ENCODE assay signal across 8 cellular contexts in the genomic region with DNA sequence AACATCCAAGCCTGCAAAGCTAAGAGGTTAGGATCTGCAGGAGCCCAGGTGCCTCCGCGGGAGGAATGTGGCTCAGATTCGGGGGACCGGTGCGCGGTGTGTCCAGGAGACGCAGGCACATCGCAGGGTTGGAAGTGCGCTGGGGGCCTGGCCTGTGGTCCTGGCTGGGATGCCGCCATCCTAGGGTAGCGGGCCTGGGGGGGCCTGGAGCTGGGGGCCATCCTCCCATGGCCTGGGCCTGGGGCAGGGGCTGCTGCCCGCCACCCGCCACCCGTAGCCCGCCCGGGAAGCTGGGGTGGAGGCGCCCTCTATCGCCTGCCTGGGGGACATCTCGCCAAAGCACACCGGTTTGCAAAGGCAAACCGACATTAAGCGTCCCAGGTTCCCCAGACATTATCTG.
DNase-seq lines count a peak whose midpoint lies in the region; ATAC-seq and TF ChIP-seq lines count a peak whose summit lies in the region.

No MANE protein-coding gene starts in this region.

- POLR2A ChIA-PET in HCT116 (lab: Charles Lee), result no interaction called here

- H3K27ac ChIP-seq in HCT116 (ENCODE audit: low read depth, low read length) (no peak overlapping the region), right lobe of liver (no peak overlapping the region)

- no peak for TF ChIP-seq POLR2A in HCT116 (IDR thresholded peaks at IDR 0.05; ENCODE audit: borderline replicate concordance, extremely low read depth, insufficient read depth, insufficient read length)
- no peak for TF ChIP-seq POLR2A in right lobe of liver (IDR thresholded peaks at IDR 0.05)

- BruUV-seq in HCT116 (replicated peaks; lab: Mats Ljungman, UMichigan), result no TSS peak

- DNase-seq in AG08395 (ENCODE audit: low spot score) (peak; percentile 52), HCT116 (ENCODE audit: low read depth, low spot score) (no peak), cerebellar cortex (ENCODE audit: low spot score) (peak; percentile 12), right lobe of liver (peak in 1 of 3 donors; percentile 41), SIG-M5 treated with dmso at 0.1 percent for 504 hours (lab: John Stamatoyannopoulos, UW; ENCODE audit: unreplicated experiment) (no peak), NCI-H1092 (lab: John Stamatoyannopoulos, UW) (no peak)

- H3K9me3 ChIP-seq in HCT116 (ENCODE audit: control insufficient read depth in 1 of 2, insufficient read depth in 1 of 2, low read depth in 1 of 2, low read length in 2 of 2), result no peaks in the 10 kb centered on the region
- H3K9me3 ChIP-seq in right lobe of liver, result no peaks in the 10 kb centered on the region

- H3K4me3 ChIP-seq in HCT116 (replicated peaks in 1 of 2; ENCODE audit: low read depth in 1 of 2, low read length in 2 of 2) (no peak overlapping the region), right lobe of liver (no peak overlapping the region)

- H3K4me2 ChIP-seq in HCT116 (ENCODE audit: low read length), result no peak overlapping the region

- WGBS in right lobe of liver (ENCODE audit: insufficient coverage, low coverage, low lambda C conversion rate, missing lambda C conversion rate), result 1% methylated on average over 7 of the region's 22 CpGs

- no peak overlapping the region for H3K9ac ChIP-seq in HCT116 (ENCODE audit: low read length)

- TF ChIP-seq RAD21 in HCT116 (IDR thresholded peaks at IDR 0.05; ENCODE audit: low read depth), result peak; percentile 79

- TF ChIP-seq CTCF in HCT116 (IDR thresholded peaks at IDR 0.05 in 2 of 3, conservative IDR thresholded peaks at IDR 0.05 in 1 of 3; ENCODE audit: borderline replicate concordance in 1 of 3, insufficient read depth in 1 of 3, low read depth in 2 of 3, low read length in 2 of 3) (peak; percentile 57 to 77 (median 71)), right lobe of liver (IDR thresholded peaks at IDR 0.05) (peak; percentile 42 to 73 (median 64))

- intact Hi-C loops in HCT116 (cut with micrococcal nuclease), result loop anchor here (1.0 kb wide), 1 partner anchor 272 kb away; no protein-coding TSS in a partner anchor
- intact Hi-C loops in right lobe of liver (cut with DNase I), result loop anchor here in 1 of 2 donors (5.0 kb wide), 1 partner anchor 217 kb away; a partner anchor contains a TSS

- H3K79me2 ChIP-seq in HCT116 (ENCODE audit: insufficient read depth, low read length), result no peaks in the 10 kb centered on the region

- no peaks in the 10 kb centered on the region for H3K27me3 ChIP-seq in HCT116 (ENCODE audit: insufficient read depth, low read length)
- H3K27me3 ChIP-seq in right lobe of liver, result no peaks in the 10 kb centered on the region

- H3K4me1 ChIP-seq in HCT116 (ENCODE audit: control insufficient read depth in 1 of 2, insufficient read depth in 2 of 2, low read length in 2 of 2), result no peaks in the 10 kb centered on the region
- H3K4me1 ChIP-seq in right lobe of liver, result no peaks in the 10 kb centered on the region

- CTCF ChIA-PET in HCT116 (lab: Charles Lee), result no interaction called here

- RAD21 ChIA-PET in HCT116 (lab: Charles Lee; ENCODE audit: low non-redundant PET in 1 of 2, low total read pairs in 2 of 2, uncharacterized antibody in 2 of 2, unreplicated experiment in 2 of 2), result no interaction called here

- no peaks in the 10 kb centered on the region for H4K20me1 ChIP-seq in HCT116 (ENCODE audit: insufficient read depth)

- H3K36me3 ChIP-seq in HCT116 (ENCODE audit: control insufficient read depth in 1 of 2, insufficient read depth in 2 of 2, low read length in 2 of 2) (no peaks in the 10 kb centered on the region), right lobe of liver (no peaks in the 10 kb centered on the region)

- H2AFZ ChIP-seq in HCT116 (ENCODE audit: low read depth, low read length, poor library complexity, severe bottlenecking), result no peak overlapping the region

- no peaks in the 10 kb centered on the region for H3K9me2 ChIP-seq in HCT116 (ENCODE audit: insufficient read depth)

- ATAC-seq in HCT116 (peak; percentile 86), right lobe of liver (peak; percentile 58 to 78 (median 70)), HG02973 (IDR thresholded peaks at IDR 0.05; ENCODE audit: unreplicated experiment) (no peak), HG02970 (IDR thresholded peaks at IDR 0.05; ENCODE audit: low FRiP score, unreplicated experiment) (no peak)

TF ChIP-seq in HCT116, 20 proteins besides CTCF, POLR2A, EP300 and RAD21:
- no peak for TF ChIP-seq EZH2 (IDR thresholded peaks at IDR 0.05)
- no peak for TF ChIP-seq FOSL1 (IDR thresholded peaks at IDR 0.05; ENCODE audit: low read depth)
- TF ChIP-seq, protein P1, sequence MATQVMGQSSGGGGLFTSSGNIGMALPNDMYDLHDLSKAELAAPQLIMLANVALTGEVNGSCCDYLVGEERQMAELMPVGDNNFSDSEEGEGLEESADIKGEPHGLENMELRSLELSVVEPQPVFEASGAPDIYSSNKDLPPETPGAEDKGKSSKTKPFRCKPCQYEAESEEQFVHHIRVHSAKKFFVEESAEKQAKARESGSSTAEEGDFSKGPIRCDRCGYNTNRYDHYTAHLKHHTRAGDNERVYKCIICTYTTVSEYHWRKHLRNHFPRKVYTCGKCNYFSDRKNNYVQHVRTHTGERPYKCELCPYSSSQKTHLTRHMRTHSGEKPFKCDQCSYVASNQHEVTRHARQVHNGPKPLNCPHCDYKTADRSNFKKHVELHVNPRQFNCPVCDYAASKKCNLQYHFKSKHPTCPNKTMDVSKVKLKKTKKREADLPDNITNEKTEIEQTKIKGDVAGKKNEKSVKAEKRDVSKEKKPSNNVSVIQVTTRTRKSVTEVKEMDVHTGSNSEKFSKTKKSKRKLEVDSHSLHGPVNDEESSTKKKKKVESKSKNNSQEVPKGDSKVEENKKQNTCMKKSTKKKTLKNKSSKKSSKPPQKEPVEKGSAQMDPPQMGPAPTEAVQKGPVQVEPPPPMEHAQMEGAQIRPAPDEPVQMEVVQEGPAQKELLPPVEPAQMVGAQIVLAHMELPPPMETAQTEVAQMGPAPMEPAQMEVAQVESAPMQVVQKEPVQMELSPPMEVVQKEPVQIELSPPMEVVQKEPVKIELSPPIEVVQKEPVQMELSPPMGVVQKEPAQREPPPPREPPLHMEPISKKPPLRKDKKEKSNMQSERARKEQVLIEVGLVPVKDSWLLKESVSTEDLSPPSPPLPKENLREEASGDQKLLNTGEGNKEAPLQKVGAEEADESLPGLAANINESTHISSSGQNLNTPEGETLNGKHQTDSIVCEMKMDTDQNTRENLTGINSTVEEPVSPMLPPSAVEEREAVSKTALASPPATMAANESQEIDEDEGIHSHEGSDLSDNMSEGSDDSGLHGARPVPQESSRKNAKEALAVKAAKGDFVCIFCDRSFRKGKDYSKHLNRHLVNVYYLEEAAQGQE (IDR thresholded peaks at IDR 0.05; ENCODE audit: low read depth), result no peak
- no peak for TF ChIP-seq CBX3 (IDR thresholded peaks at IDR 0.05; ENCODE audit: low read depth)
- TF ChIP-seq, protein P2, sequence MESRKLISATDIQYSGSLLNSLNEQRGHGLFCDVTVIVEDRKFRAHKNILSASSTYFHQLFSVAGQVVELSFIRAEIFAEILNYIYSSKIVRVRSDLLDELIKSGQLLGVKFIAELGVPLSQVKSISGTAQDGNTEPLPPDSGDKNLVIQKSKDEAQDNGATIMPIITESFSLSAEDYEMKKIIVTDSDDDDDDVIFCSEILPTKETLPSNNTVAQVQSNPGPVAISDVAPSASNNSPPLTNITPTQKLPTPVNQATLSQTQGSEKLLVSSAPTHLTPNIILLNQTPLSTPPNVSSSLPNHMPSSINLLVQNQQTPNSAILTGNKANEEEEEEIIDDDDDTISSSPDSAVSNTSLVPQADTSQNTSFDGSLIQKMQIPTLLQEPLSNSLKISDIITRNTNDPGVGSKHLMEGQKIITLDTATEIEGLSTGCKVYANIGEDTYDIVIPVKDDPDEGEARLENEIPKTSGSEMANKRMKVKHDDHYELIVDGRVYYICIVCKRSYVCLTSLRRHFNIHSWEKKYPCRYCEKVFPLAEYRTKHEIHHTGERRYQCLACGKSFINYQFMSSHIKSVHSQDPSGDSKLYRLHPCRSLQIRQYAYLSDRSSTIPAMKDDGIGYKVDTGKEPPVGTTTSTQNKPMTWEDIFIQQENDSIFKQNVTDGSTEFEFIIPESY (IDR thresholded peaks at IDR 0.05; ENCODE audit: extremely low read depth, insufficient replicate concordance, low read length), result no peak
- no peak for TF ChIP-seq ZNF274 (IDR thresholded peaks at IDR 0.05; ENCODE audit: low read depth, low read length)

Comparison
In these comparisons a context has a peak if more than half of its experiments do, and no peak if none do; other contexts are left out.
1. DNase-seq: peak in AG08395 (single experiment) and cerebellar cortex (single experiment); none in HCT116 (single experiment), SIG-M5 treated with dmso at 0.1 percent for 504 hours (single experiment) and NCI-H1092 (single experiment).
2. ATAC-seq: peak in HCT116 (single experiment) and right lobe of liver (4 of 4); none in HG02973 (single experiment) and HG02970 (single experiment).